In the genomic region with DNA sequence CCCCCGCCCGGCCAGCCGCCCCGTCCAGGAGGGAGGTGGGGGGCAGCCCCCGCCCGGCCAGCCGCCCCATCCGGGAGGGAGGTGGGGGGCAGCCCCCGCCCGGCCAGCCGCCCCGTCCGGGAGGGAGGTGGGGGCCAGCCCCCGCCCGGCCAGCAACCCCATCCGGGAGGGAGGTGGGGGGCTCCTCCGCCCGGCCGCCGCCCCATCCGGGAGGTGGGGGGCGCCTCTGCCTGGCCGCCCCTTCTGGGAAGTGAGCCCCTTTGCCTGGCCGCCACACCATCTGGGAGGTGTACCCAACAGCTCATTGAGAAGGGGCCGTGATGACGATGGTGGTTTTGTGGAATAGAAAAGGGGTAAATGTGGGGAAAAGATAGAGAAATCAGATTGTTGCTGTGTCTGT, we compare ENCODE assay signal across 1 cellular context. TPM values are rescaled to one million over a fixed set of nuclear protein-coding genes. Genes with fewer than 3 reads are reported as not detected.
"Had no signal": no experiment of that assay in that cellular context is flagged by ENCODE, and none has a peak within 500 bp of the region (broad histone marks: within the 10 kb centered on the region; RNA-seq: fewer than 3 reads in every experiment).

No MANE protein-coding gene starts in this region.

RNA-seq across cellular contexts. Expression of a gene that starts 49.6 kb away (rescaled TPM):
- total RNA-seq: WTC11 had no signal
